16 cellular contexts compared by ENCODE assay signal in the genomic region with DNA sequence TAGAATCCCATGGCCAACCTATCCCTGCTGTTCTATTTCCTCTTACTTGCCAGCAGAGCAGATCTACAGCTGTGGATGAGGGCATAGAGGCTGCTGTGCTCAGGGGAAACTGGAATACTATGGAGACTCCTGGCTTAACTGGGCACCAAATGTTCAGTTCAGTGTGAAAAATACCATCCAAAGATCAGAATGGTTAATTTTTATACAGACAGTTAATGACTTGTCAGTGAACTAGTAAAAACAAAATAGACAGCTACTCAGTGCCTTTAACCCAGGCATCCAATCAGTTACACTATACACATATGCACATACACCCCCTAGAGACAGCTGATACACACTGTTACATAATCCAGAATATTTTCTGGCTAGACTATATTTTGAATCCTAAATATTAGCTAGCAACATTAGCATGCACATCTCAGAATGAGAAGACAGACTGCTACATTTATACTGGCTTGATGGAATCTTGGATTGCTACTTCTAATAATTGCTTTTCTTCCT.
"Had no signal": no experiment of that assay in that cellular context is flagged by ENCODE, and none has a peak within 500 bp of the region (broad histone marks: within the 10 kb centered on the region; RNA-seq: fewer than 3 reads in every experiment).

No MANE protein-coding gene starts in this region.

- ATAC-seq: activated CD8-positive, alpha-beta memory T cell treated with anti-CD3 and anti-CD28 coated beads, Interleukin-2, amount 10 ng/mL, durations not matched to agents 7 days and 5 days; foreskin keratinocyte had no signal

- H3K27me3 Mint-ChIP-seq: activated CD8-positive, alpha-beta memory T cell treated with anti-CD3 and anti-CD28 coated beads, Interleukin-2, amount 10 ng/mL, durations not matched to agents 7 days and 5 days; activated naive CD8-positive, alpha-beta T cell treated with anti-CD3 and anti-CD28 coated beads, Interleukin-2, amount 10 ng/mL, durations not matched to agents 7 days and 5 days; activated T-cell treated with anti-CD3 and anti-CD28 coated beads, Interleukin-2, amount 50 U/mL, for 24 hours had no signal

- H3K4me3 ChIP-seq: breast epithelium, ovary, stomach, thoracic aorta had no signal

- H3K27me3 ChIP-seq: breast epithelium, foreskin keratinocyte, ovary, stomach had no signal

- H3K27ac Mint-ChIP-seq: activated CD8-positive, alpha-beta memory T cell treated with anti-CD3 and anti-CD28 coated beads, Interleukin-2, amount 10 ng/mL, durations not matched to agents 7 days and 5 days; activated naive CD8-positive, alpha-beta T cell treated with anti-CD3 and anti-CD28 coated beads, Interleukin-2, amount 10 ng/mL, durations not matched to agents 7 days and 5 days; activated T-cell treated with anti-CD3 and anti-CD28 coated beads, Interleukin-2, amount 50 U/mL, for 24 hours had no signal

- H3K9me3 ChIP-seq: ovary, thoracic aorta had no signal

- H3K4me1 ChIP-seq: breast epithelium, foreskin keratinocyte had no signal

- H3K27ac ChIP-seq: breast epithelium, foreskin keratinocyte, ovary, stomach had no signal

- DNase-seq: activated CD4-positive, alpha-beta T cell treated with anti-CD3 and anti-CD28 coated beads, Interleukin-2, amount 50 U/mL, for 4 hours; activated CD4-positive, CD25-positive, alpha-beta regulatory T cell treated with anti-CD3 and anti-CD28 coated beads, Interleukin-2, amount 50 U/mL, for 72 hours; activated CD8-positive, alpha-beta memory T cell treated with anti-CD3 and anti-CD28 coated beads, Interleukin-2, amount 10 ng/mL, durations not matched to agents 7 days and 5 days; activated gamma-delta T cell; activated naive CD8-positive, alpha-beta T cell treated with anti-CD3 and anti-CD28 coated beads, Interleukin-2, amount 10 ng/mL, durations not matched to agents 7 days and 5 days; activated T-cell treated with anti-CD3 and anti-CD28 coated beads, Interleukin-2, amount 50 U/mL, for 24 hours; aorta; foreskin keratinocyte; head of caudate nucleus; mammary epithelial cell; ovary; stimulated activated CD4-positive, alpha-beta T cell treated with anti-CD3 and anti-CD28 coated beads, Interleukin-15, amount 100 ng/mL, for 24 hours; stimulated activated CD4-positive, alpha-beta T cell treated with anti-CD3 and anti-CD28 coated beads, Interleukin-4, amount 100 ng/mL, for 24 hours; stomach had no signal

- H3K36me3 ChIP-seq: breast epithelium, ovary, stomach, thoracic aorta had no signal

- H3K4me3 Mint-ChIP-seq: activated CD8-positive, alpha-beta memory T cell treated with anti-CD3 and anti-CD28 coated beads, Interleukin-2, amount 10 ng/mL, durations not matched to agents 7 days and 5 days; activated naive CD8-positive, alpha-beta T cell treated with anti-CD3 and anti-CD28 coated beads, Interleukin-2, amount 10 ng/mL, durations not matched to agents 7 days and 5 days; activated T-cell treated with anti-CD3 and anti-CD28 coated beads, Interleukin-2, amount 50 U/mL, for 24 hours had no signal
